In genomic region chr14:21160061-21160610, GRCh38 we compare ENCODE assay signal across 2 cellular contexts.
TF ChIP-seq lines count a peak whose summit lies in the region.

No MANE protein-coding gene starts in this region.

TF ChIP-seq in HepG2, 621 proteins besides CTCF, POLR2A, EP300 and RAD21:
- TF ChIP-seq ZNF331 (CRISPR knock-in tag; IDR thresholded peaks at IDR 0.05): peak; percentile 93
- TF ChIP-seq SUZ12 (IDR thresholded peaks at IDR 0.05; ENCODE audit: low read depth, low read length): no peak

TF ChIP-seq in GM23338, 12 proteins besides CTCF, POLR2A, EP300 and RAD21:
- no peak for TF ChIP-seq EZH2 (IDR thresholded peaks at IDR 0.05; ENCODE audit: low read depth, unreplicated experiment)
- TF ChIP-seq ZNF331 (CRISPR knock-in tag; IDR thresholded peaks at IDR 0.05; ENCODE audit: low read depth): peak; percentile 61
- TF ChIP-seq, protein P1, sequence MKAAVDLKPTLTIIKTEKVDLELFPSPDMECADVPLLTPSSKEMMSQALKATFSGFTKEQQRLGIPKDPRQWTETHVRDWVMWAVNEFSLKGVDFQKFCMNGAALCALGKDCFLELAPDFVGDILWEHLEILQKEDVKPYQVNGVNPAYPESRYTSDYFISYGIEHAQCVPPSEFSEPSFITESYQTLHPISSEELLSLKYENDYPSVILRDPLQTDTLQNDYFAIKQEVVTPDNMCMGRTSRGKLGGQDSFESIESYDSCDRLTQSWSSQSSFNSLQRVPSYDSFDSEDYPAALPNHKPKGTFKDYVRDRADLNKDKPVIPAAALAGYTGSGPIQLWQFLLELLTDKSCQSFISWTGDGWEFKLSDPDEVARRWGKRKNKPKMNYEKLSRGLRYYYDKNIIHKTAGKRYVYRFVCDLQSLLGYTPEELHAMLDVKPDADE (IDR thresholded peaks at IDR 0.05): no peak
- TF ChIP-seq JUNB (IDR thresholded peaks at IDR 0.05; ENCODE audit: unreplicated experiment): no peak
- no peak for TF ChIP-seq ZNF114 (CRISPR knock-in tag; IDR thresholded peaks at IDR 0.05)
